ENCODE assay signal across 11 cellular contexts in the genomic region with DNA sequence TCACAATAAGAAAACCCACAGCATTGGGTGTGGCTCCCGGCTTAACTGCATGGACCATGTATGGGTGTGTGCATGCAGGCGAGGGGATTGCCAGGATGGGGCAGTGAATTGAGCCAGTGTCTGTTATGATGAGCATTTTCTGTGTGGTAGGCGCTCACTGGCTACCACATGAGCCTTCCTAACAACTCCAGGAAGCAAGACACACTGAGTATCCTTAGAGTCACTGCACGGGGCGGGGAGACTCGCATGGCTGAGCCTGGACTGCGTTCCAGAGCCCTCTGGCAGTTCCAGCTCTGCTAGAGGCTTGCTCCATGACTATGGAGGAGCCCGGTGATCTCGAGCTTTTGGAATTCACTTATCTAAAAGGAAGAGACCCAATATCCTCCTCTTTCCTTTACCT.
DNase-seq lines count a peak whose midpoint lies in the region; TF ChIP-seq lines count a peak whose summit lies in the region.
"Had no signal": no experiment of that assay in that cellular context is flagged by ENCODE, and none has a peak within 500 bp of the region (broad histone marks: within the 10 kb centered on the region; RNA-seq: fewer than 3 reads in every experiment).

No MANE protein-coding gene starts in this region.

- intact Hi-C loops in posterior vena cava (cut with DNase I), result loop anchor here in 1 of 2 donors (5.0 kb wide), 1 partner anchor 1518 kb away; no protein-coding TSS in a partner anchor

- H3K27ac ChIP-seq in SJCRH30, result peak overlapping the region; percentile 34; the same call in 1 of the 2 replicates
- H3K27ac ChIP-seq: skin epidermis had no signal

- no peak for TF ChIP-seq CTCF in fibroblast of villous mesenchyme (IDR thresholded peaks at IDR 0.05; ENCODE audit: insufficient read depth, low read depth, low read length)

- H3K27me3 ChIP-seq in SJCRH30, result no peaks in the 10 kb centered on the region

- DNase-seq in HK-2 (ENCODE audit: unreplicated experiment), result peak; percentile 88
- peak; percentile 23 to 33 for DNase-seq in SJCRH30
- DNase-seq in fibroblast of villous mesenchyme (ENCODE audit: low read depth), result peak; percentile 68
- peak; percentile 36 for DNase-seq in posterior vena cava (ENCODE audit: low spot score)
- no peak for DNase-seq in activated CD4-positive, alpha-beta T cell treated with anti-CD3 and anti-CD28 coated beads, Interleukin-2, amount 50 U/mL, for 1 hour
- DNase-seq in NCI-H128 (lab: John Stamatoyannopoulos, UW; ENCODE audit: unreplicated experiment), result no peak
- no peak for DNase-seq in NCI-H2227 treated with DMSO at 0.1 percent for 48 hours (lab: John Stamatoyannopoulos, UW)
- no peak for DNase-seq in HuH-7 (ENCODE audit: low spot score)
- DNase-seq: activated naive CD4-positive, alpha-beta T cell treated with anti-CD3 and anti-CD28 coated beads, Interleukin-2, amount 10 ng/mL, durations not matched to agents 7 days and 5 days; T-helper 2 cell had no signal

- H3K4me3 ChIP-seq in SJCRH30 (no peak overlapping the region), fibroblast of villous mesenchyme (ENCODE audit: low read depth, low read length) (no peak overlapping the region)
- H3K4me3 ChIP-seq: skin epidermis had no signal

- H3K36me3 ChIP-seq in SJCRH30, result no peaks in the 10 kb centered on the region

- H3K4me1 ChIP-seq in SJCRH30, result peaks cover 52% of the 10 kb centered on the region

- H3K9me3 ChIP-seq in SJCRH30 (replicated peaks), result no peaks in the 10 kb centered on the region; the same call in 1 of the 2 replicates

Comparison
In these comparisons a context has a peak if more than half of its experiments do, and no peak if none do; other contexts are left out.
1. DNase-seq: peak in HK-2 (single experiment), SJCRH30 (2 of 2), fibroblast of villous mesenchyme (single experiment) and posterior vena cava (single experiment); none in activated CD4-positive, alpha-beta T cell treated with anti-CD3 and anti-CD28 coated beads, Interleukin-2, amount 50 U/mL, for 1 hour (single experiment), NCI-H128 (single experiment), NCI-H2227 treated with DMSO at 0.1 percent for 48 hours (single experiment) and HuH-7 (single experiment).